Comparison of ENCODE assay signal across 1 cellular context in genomic region chr16:30606004-30606403, GRCh38.
TF ChIP-seq lines count a peak whose summit lies in the region.

No MANE protein-coding gene starts in this region.

TF ChIP-seq in K562, 482 proteins besides CTCF, POLR2A, EP300 and RAD21:
- TF ChIP-seq ELF1 (tag; IDR thresholded peaks at IDR 0.05) (no peak), BCOR (IDR thresholded peaks at IDR 0.05) (peak; percentile 79; the same call in 1 of the 2 replicates), RBM25 (IDR thresholded peaks at IDR 0.05; ENCODE audit: low read depth, low read length, severe bottlenecking) (peak; percentile 66), TBL1XR1 (IDR thresholded peaks at IDR 0.05; ENCODE audit: low read length in 2 of 2) (no peak), ZNF121 (CRISPR knock-in tag; conservative IDR thresholded peaks at IDR 0.05) (peak; percentile 99), DNMT1 (IDR thresholded peaks at IDR 0.05) (no peak)
